Comparison of ENCODE assay signal across 12 cellular contexts in genomic region chr2:46269545-46270273, GRCh38. TPM values are rescaled to one million over a fixed set of nuclear protein-coding genes. Genes with fewer than 3 reads are reported as not detected.
DNase-seq lines count a peak whose midpoint lies in the region; FAIRE-seq and TF ChIP-seq lines count a peak whose summit lies in the region.
"Had no signal": no experiment of that assay in that cellular context is flagged by ENCODE, and none has a peak within 500 bp of the region (broad histone marks: within the 10 kb centered on the region; RNA-seq: fewer than 3 reads in every experiment).

No MANE protein-coding gene starts in this region.

- H3K79me2 ChIP-seq in osteoblast (ENCODE audit: insufficient read depth, low read length), result no peaks in the 10 kb centered on the region

- H3K4me1 ChIP-seq in osteoblast (ENCODE audit: insufficient read depth, low read length), result peaks cover 34% of the 10 kb centered on the region

- H3K9me3 ChIP-seq in osteoblast (ENCODE audit: low read depth, low read length), result no peaks in the 10 kb centered on the region
- H3K9me3 ChIP-seq: right lobe of liver had no signal

- H2AFZ ChIP-seq in osteoblast (ENCODE audit: low read length), result peak overlapping the region; percentile 77

- no peak for TF ChIP-seq CTCF in choroid plexus epithelial cell (conservative IDR thresholded peaks at IDR 0.05; ENCODE audit: low read depth, low read length)
- no peak for TF ChIP-seq CTCF in osteoblast (IDR thresholded peaks at IDR 0.05; ENCODE audit: extremely low read depth, low read depth, low read length)
- TF ChIP-seq CTCF in D721Med (IDR thresholded peaks at IDR 0.05; ENCODE audit: insufficient read depth, missing control alignments), result no peak
- TF ChIP-seq CTCF in progenitor cell of endocrine pancreas (IDR thresholded peaks at IDR 0.05; ENCODE audit: unreplicated experiment), result no peak

- DNase-seq in NCI-H82 (lab: John Stamatoyannopoulos, UW) (peak; percentile 31), NCI-H82 treated with DMSO at 0.1 percent for 48 hours (lab: John Stamatoyannopoulos, UW; ENCODE audit: unreplicated experiment) (no peak), M059J (ENCODE audit: low read depth) (peak; percentile 47), choroid plexus epithelial cell (ENCODE audit: low read depth) (peak; percentile 67), osteoblast (ENCODE audit: insufficient read length, low spot score, missing footprints) (no peak), NCI-H510A (lab: John Stamatoyannopoulos, UW) (no peak), D721Med (ENCODE audit: insufficient read length, low spot score) (no peak), progenitor cell of endocrine pancreas (ENCODE audit: low spot score, unreplicated experiment) (no peak)
- DNase-seq: 8988T, NCI-H2029 treated with DMSO at 0.1 percent for 48 hours, right lobe of liver had no signal

- no peaks in the 10 kb centered on the region for H3K27me3 ChIP-seq in osteoblast (ENCODE audit: insufficient read depth, low read length)
- H3K27me3 ChIP-seq: right lobe of liver had no signal

- peak overlapping the region; percentile 68 for H3K27ac ChIP-seq in osteoblast (ENCODE audit: low read depth, low read length)

- no peak for FAIRE-seq in D721Med (lab: Jason Lieb, UNC)

- H4K20me1 ChIP-seq in osteoblast (ENCODE audit: insufficient read depth, low read length), result no peaks in the 10 kb centered on the region

- no peak overlapping the region for H3K4me3 ChIP-seq in choroid plexus epithelial cell (ENCODE audit: low read depth, low read length)
- H3K4me3 ChIP-seq in osteoblast (ENCODE audit: insufficient read depth, low read length), result peak overlapping the region; percentile 44
- H3K4me3 ChIP-seq: right lobe of liver had no signal

- H3K4me2 ChIP-seq in osteoblast (ENCODE audit: insufficient read depth, low read length), result peak overlapping the region; percentile 76

- H3K36me3 Mint-ChIP-seq in progenitor cell of endocrine pancreas (ENCODE audit: insufficient read depth), result no peaks in the 10 kb centered on the region
- H3K36me3 Mint-ChIP-seq: brain had no signal

- peaks cover 14% of the 10 kb centered on the region for H3K27me3 Mint-ChIP-seq in progenitor cell of endocrine pancreas

- H3K4me1 Mint-ChIP-seq in progenitor cell of endocrine pancreas (ENCODE audit: low read depth), result no peaks in the 10 kb centered on the region

- H3K36me3 ChIP-seq in osteoblast (ENCODE audit: insufficient read depth, low read length), result no peaks in the 10 kb centered on the region
- H3K36me3 ChIP-seq: right lobe of liver had no signal

- H3K27ac Mint-ChIP-seq in progenitor cell of endocrine pancreas, result no peak overlapping the region
- H3K27ac Mint-ChIP-seq: brain had no signal

- no peaks in the 10 kb centered on the region for H3K9me3 Mint-ChIP-seq in progenitor cell of endocrine pancreas (ENCODE audit: low read depth)
- H3K9me3 Mint-ChIP-seq: brain had no signal

- H3K4me3 Mint-ChIP-seq in progenitor cell of endocrine pancreas (ENCODE audit: low read depth), result no peak overlapping the region
- H3K4me3 Mint-ChIP-seq: brain had no signal

RNA-seq across cellular contexts. Expression of gene EPAS1, which starts 27.5 kb away (rescaled TPM):
- total RNA-seq in M059J (2014; rRNA removed; shearing (Covaris generic)), result 22.0 and 23.7 TPM in 2 replicates
- 198 and 260 TPM in 2 replicates for total RNA-seq in osteoblast
- total RNA-seq in progenitor cell of endocrine pancreas, result 5.1 and 5.9 TPM in 2 replicates

Comparison
In these comparisons a context has a peak if more than half of its experiments do, and no peak if none do; other contexts are left out.
1. DNase-seq: peak in NCI-H82 (single experiment), M059J (single experiment) and choroid plexus epithelial cell (single experiment); none in NCI-H82 treated with DMSO at 0.1 percent for 48 hours (single experiment), osteoblast (single experiment), NCI-H510A (single experiment), D721Med (single experiment) and progenitor cell of endocrine pancreas (single experiment).